In the genomic region with DNA sequence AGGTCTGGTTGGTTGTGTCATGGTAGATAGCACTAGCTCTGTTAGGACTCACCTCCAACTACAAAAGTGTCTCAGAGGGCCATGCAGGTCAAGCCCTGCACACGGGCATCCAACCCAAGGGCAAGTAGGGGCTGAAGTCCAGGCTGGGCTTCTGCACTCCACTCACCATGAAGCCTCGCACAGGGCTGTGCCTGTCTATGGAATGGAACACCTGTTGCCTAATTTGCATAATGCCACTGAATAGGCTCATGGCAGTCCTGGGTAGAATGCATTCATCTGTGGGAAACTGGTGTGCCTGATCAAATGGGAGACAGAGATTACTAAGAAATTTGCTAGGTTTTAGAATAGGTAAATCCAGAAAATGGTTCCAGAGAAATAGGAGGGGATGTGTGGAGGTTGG, we compare ENCODE assay signal across 20 cellular contexts.
"Had no signal": no experiment of that assay in that cellular context is flagged by ENCODE, and none has a peak within 500 bp of the region (broad histone marks: within the 10 kb centered on the region; RNA-seq: fewer than 3 reads in every experiment).

No MANE protein-coding gene starts in this region.

- H3K27ac ChIP-seq: foreskin keratinocyte, left lung, lower lobe of right lung, neutrophil, ovary, right lobe of liver, thoracic aorta had no signal

- ATAC-seq: esophagus mucosa; foreskin keratinocyte; left lung; lower lobe of right lung; right lobe of liver; stimulated activated naive CD8-positive, alpha-beta T cell treated with anti-CD3 and anti-CD28 coated beads, Interleukin-15, Interleukin-2, amounts not matched to agents 100 U/mL and 50 U/mL, for 24 hours had no signal

- DNase-seq: activated CD4-positive, alpha-beta T cell treated with anti-CD3 and anti-CD28 coated beads for 4 hours; activated CD4-positive, alpha-beta T cell treated with anti-CD3 and anti-CD28 coated beads, Interleukin-2, amount 50 U/mL, for 48 hours; activated CD8-positive, alpha-beta memory T cell treated with anti-CD3 and anti-CD28 coated beads for 24 hours; activated effector memory CD4-positive, alpha-beta T cell treated with Interleukin-2 at 50 U/mL for 16 hours; activated naive CD4-positive, alpha-beta T cell treated with Interleukin-2 at 50 U/mL for 16 hours; anterior cingulate cortex; endodermal cell; foreskin keratinocyte; kidney glomerular epithelial cell; left lung; lower lobe of right lung; mesenchymal stem cell; ovary; right lobe of liver; stimulated activated CD4-positive, alpha-beta T cell treated with anti-CD3 and anti-CD28 coated beads, Interleukin-4, amount 100 ng/mL, for 1 hour; stimulated activated naive CD8-positive, alpha-beta T cell treated with anti-CD3 and anti-CD28 coated beads, Interleukin-15, Interleukin-2, amounts not matched to agents 100 U/mL and 50 U/mL, for 24 hours; trophoblast cell had no signal

- H3K36me3 ChIP-seq: left lung, lower lobe of right lung, neutrophil, ovary, right lobe of liver, thoracic aorta had no signal

- H3K4me3 ChIP-seq: left lung, lower lobe of right lung, ovary, right lobe of liver, thoracic aorta had no signal

- H3K9me3 ChIP-seq: left lung, lower lobe of right lung, neutrophil, ovary, right lobe of liver, thoracic aorta had no signal

- H3K4me1 ChIP-seq: left lung had no signal

- H3K27me3 ChIP-seq: foreskin keratinocyte, left lung, ovary, right lobe of liver had no signal
